In the genomic region with DNA sequence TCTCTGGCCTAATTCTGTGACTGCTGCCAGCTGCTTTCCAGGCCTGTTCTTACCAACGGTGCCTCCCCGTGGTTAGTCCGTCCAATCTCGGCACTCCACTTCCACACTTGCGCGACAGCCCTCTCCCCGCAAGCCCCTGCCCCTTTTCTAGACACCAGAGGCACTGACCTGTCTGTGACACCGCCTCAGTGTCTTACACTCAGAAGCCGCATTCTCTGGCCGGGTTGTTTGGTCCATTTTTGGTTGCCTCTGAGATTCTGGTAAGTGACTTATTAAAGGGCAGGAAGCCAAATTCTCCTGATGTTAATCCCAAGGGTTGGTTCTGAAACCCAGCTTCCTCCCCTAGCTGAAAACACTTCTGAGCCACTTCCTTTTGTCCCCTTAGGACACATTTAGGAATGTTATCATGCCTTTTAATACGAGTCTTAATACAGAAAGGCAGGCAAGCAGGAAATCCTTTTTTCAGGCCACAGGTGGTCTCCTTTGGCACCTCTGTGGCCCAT, we compare ENCODE assay signal across 8 cellular contexts. TPM values are rescaled to one million over a fixed set of nuclear protein-coding genes. Genes with fewer than 3 reads are reported as not detected.
DNase-seq lines count a peak whose midpoint lies in the region; ATAC-seq and TF ChIP-seq lines count a peak whose summit lies in the region.

No MANE protein-coding gene starts in this region.

- peaks cover 9 to 48% (median 29%) of the 10 kb centered on the region in 4 donors for H3K4me1 Mint-ChIP-seq in CD4-positive, CD25-positive, alpha-beta regulatory T cell
- H3K4me1 Mint-ChIP-seq in activated T-cell treated with anti-CD3 and anti-CD28 coated beads, Interleukin-2, amount 50 U/mL, for 24 hours (ENCODE audit: low read depth) = peaks cover 51% of the 10 kb centered on the region
- peaks cover 32% of the 10 kb centered on the region for H3K4me1 Mint-ChIP-seq in neural progenitor cell

- no peak for TF ChIP-seq CTCF in fibroblast of pulmonary artery (IDR thresholded peaks at IDR 0.05; ENCODE audit: low read length, missing control alignments)
- no peak for TF ChIP-seq CTCF in neural progenitor cell (IDR thresholded peaks at IDR 0.05)

- H3K36me3 ChIP-seq in CD4-positive, CD25-positive, alpha-beta regulatory T cell (ENCODE audit: control insufficient read depth, insufficient read depth, low read length) = peaks cover 6% of the 10 kb centered on the region
- H3K36me3 ChIP-seq in KOPT-K1 (ENCODE audit: insufficient read depth, low read length) (0 out of 2 replicates have a peak, but pooled peaks cover 2% of the 10 kb centered on the region), neural progenitor cell (no peaks in the 10 kb centered on the region)

- peak overlapping the region; percentile 91 to 98 (median 93) for H3K4me3 Mint-ChIP-seq in CD4-positive, CD25-positive, alpha-beta regulatory T cell
- peak overlapping the region; percentile 89 for H3K4me3 Mint-ChIP-seq in activated T-cell treated with anti-CD3 and anti-CD28 coated beads, Interleukin-2, amount 50 U/mL, for 24 hours
- peak overlapping the region; percentile 97 for H3K4me3 Mint-ChIP-seq in neural progenitor cell

- peaks cover 20% of the 10 kb centered on the region for H3F3A ChIP-seq in neural progenitor cell (ENCODE audit: low read depth)

- peak overlapping the region; percentile 92 to 98 (median 92) for H3K27ac Mint-ChIP-seq in CD4-positive, CD25-positive, alpha-beta regulatory T cell
- H3K27ac Mint-ChIP-seq in activated T-cell treated with anti-CD3 and anti-CD28 coated beads, Interleukin-2, amount 50 U/mL, for 24 hours = peak overlapping the region; percentile 91
- peak overlapping the region; percentile 91 for H3K27ac Mint-ChIP-seq in neural progenitor cell

- peak in 2 of 3 donors; percentile 25 to 44 for DNase-seq in CD4-positive, CD25-positive, alpha-beta regulatory T cell
- no peak for DNase-seq in activated T-cell treated with anti-CD3 and anti-CD28 coated beads, Interleukin-2, amount 50 U/mL, for 24 hours
- DNase-seq in fibroblast of pulmonary artery (ENCODE audit: low read depth) = peak; percentile 72
- DNase-seq in neural progenitor cell (ENCODE audit: low spot score) = peak; percentile 42
- DNase-seq in NCI-H774 (lab: John Stamatoyannopoulos, UW) = no peak
- no peak for DNase-seq in cortex of kidney (lab: John Stamatoyannopoulos, UW)
- no peak for DNase-seq in activated CD4-positive, CD25-positive, alpha-beta regulatory T cell treated with anti-CD3 and anti-CD28 coated beads, Interleukin-2, amount 50 U/mL, for 72 hours

- H3K4me1 ChIP-seq in CD4-positive, CD25-positive, alpha-beta regulatory T cell (ENCODE audit: control insufficient read depth, insufficient read depth, low read length, poor library complexity, severe bottlenecking) = peaks cover 45% of the 10 kb centered on the region
- peaks cover 19% of the 10 kb centered on the region for H3K4me1 ChIP-seq in neural progenitor cell

- H3K4me2 ChIP-seq in neural progenitor cell = peak overlapping the region; percentile 82

- peak overlapping the region; percentile 72 for H3K4me3 ChIP-seq in CD4-positive, CD25-positive, alpha-beta regulatory T cell (ENCODE audit: low read depth, low read length)
- H3K4me3 ChIP-seq in fibroblast of pulmonary artery (replicated peaks; ENCODE audit: low read depth, low read length) = peak overlapping the region; percentile 57
- H3K4me3 ChIP-seq in neural progenitor cell = peak overlapping the region; percentile 97

- H3K79me2 ChIP-seq in neural progenitor cell (ENCODE audit: low read depth) = peaks cover 21% of the 10 kb centered on the region

- ATAC-seq in CD4-positive, CD25-positive, alpha-beta regulatory T cell (ENCODE audit: low read depth in 2 of 2) = no peak

- H3K9me3 Mint-ChIP-seq in CD4-positive, CD25-positive, alpha-beta regulatory T cell = peaks cover 0 to 2% (median 0%) of the 10 kb centered on the region in 7 donors
- H3K9me3 Mint-ChIP-seq in activated T-cell treated with anti-CD3 and anti-CD28 coated beads, Interleukin-2, amount 50 U/mL, for 24 hours = no peaks in the 10 kb centered on the region
- no peaks in the 10 kb centered on the region for H3K9me3 Mint-ChIP-seq in neural progenitor cell

- peaks cover 4% of the 10 kb centered on the region for H3K27me3 Mint-ChIP-seq in CD4-positive, CD25-positive, alpha-beta regulatory T cell
- no peaks in the 10 kb centered on the region for H3K27me3 Mint-ChIP-seq in activated T-cell treated with anti-CD3 and anti-CD28 coated beads, Interleukin-2, amount 50 U/mL, for 24 hours
- H3K27me3 Mint-ChIP-seq in neural progenitor cell (ENCODE audit: insufficient read depth, low read depth) = peaks cover 14% of the 10 kb centered on the region

- no peak overlapping the region for H3K9ac ChIP-seq in neural progenitor cell

- peaks cover 6% of the 10 kb centered on the region for H3K36me3 Mint-ChIP-seq in CD4-positive, CD25-positive, alpha-beta regulatory T cell
- H3K36me3 Mint-ChIP-seq in activated T-cell treated with anti-CD3 and anti-CD28 coated beads, Interleukin-2, amount 50 U/mL, for 24 hours (ENCODE audit: low read depth) = peaks cover 18% of the 10 kb centered on the region
- peaks cover 2% of the 10 kb centered on the region for H3K36me3 Mint-ChIP-seq in neural progenitor cell

- peak overlapping the region; percentile 86 for H3K27ac ChIP-seq in CD4-positive, CD25-positive, alpha-beta regulatory T cell (ENCODE audit: insufficient read depth, low read length, poor library complexity, severe bottlenecking)
- H3K27ac ChIP-seq in KOPT-K1 (ENCODE audit: low read depth, low read length, poor library complexity, severe bottlenecking) (peak overlapping the region; percentile 76), neural progenitor cell (no peak overlapping the region)

- no peak overlapping the region for H2AFZ ChIP-seq in neural progenitor cell (replicated peaks)

- no peaks in the 10 kb centered on the region for H3K27me3 ChIP-seq in CD4-positive, CD25-positive, alpha-beta regulatory T cell (ENCODE audit: control insufficient read depth, insufficient read depth, low read length)
- H3K27me3 ChIP-seq in neural progenitor cell = no peaks in the 10 kb centered on the region

- peaks cover 15% of the 10 kb centered on the region for H4K20me1 ChIP-seq in neural progenitor cell (ENCODE audit: low read depth)

- no peaks in the 10 kb centered on the region for H3K9me3 ChIP-seq in CD4-positive, CD25-positive, alpha-beta regulatory T cell (ENCODE audit: control insufficient read depth in 2 of 2, low read length in 2 of 2)
- H3K9me3 ChIP-seq in KOPT-K1 (ENCODE audit: insufficient read depth, low read length, poor library complexity, severe bottlenecking) (no peaks in the 10 kb centered on the region), neural progenitor cell (ENCODE audit: low read depth) (no peaks in the 10 kb centered on the region)

RNA-seq across cellular contexts. Expression of gene AKTIP, which starts 1.2 kb away (rescaled TPM):
- total RNA-seq in CD4-positive, CD25-positive, alpha-beta regulatory T cell = 60.0 TPM
- 100 to 1,000 TPM in 1 of 4 donors, 10 to 100 TPM in 3; 74.1 to 109 (median 83.7) TPM for polyA plus RNA-seq in CD4-positive, CD25-positive, alpha-beta regulatory T cell
- 21.4 and 24.0 TPM in 2 replicates for total RNA-seq in neural progenitor cell (ENCODE audit: low replicate concordance)

Comparison
In these comparisons a context has a peak if more than half of its experiments do, and no peak if none do; other contexts are left out.
1. DNase-seq: peak in CD4-positive, CD25-positive, alpha-beta regulatory T cell (2 of 3), fibroblast of pulmonary artery (single experiment) and neural progenitor cell (single experiment); none in activated T-cell treated with anti-CD3 and anti-CD28 coated beads, Interleukin-2, amount 50 U/mL, for 24 hours (single experiment), NCI-H774 (single experiment), cortex of kidney (single experiment) and activated CD4-positive, CD25-positive, alpha-beta regulatory T cell treated with anti-CD3 and anti-CD28 coated beads, Interleukin-2, amount 50 U/mL, for 72 hours (single experiment).
2. Peak in every context shown above with its lines, with median percentiles within 50 percentile points of each other: H3K4me3 ChIP-seq, H3K27ac Mint-ChIP-seq and H3K4me3 Mint-ChIP-seq.